Comparison of ENCODE assay signal across 1 cellular context in the genomic region with DNA sequence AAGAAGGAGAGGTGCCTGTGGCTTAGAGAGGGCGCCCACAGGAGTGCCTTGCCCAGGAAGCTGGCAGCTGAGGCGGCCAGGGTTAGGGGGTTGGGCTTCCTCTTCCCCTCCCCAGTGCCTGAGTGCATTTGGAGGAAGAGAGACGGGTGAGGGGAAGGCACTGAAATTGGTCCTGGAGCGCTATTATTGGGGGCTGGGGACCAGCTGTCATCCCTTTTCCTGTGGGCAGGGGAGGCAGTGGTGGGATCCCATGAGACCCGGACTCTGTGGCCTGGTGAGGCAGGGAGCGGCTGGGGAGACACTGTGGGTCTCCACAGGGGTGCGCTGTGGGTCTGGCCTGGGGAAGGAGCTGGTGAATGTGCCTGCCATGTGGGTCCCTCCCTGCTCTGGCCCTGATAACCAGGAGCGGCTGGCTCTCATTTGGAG.
TF ChIP-seq lines count a peak whose summit lies in the region.

No MANE protein-coding gene starts in this region.

TF ChIP-seq in H1, 55 proteins besides CTCF, POLR2A, EP300 and RAD21:
- TF ChIP-seq, protein P1, sequence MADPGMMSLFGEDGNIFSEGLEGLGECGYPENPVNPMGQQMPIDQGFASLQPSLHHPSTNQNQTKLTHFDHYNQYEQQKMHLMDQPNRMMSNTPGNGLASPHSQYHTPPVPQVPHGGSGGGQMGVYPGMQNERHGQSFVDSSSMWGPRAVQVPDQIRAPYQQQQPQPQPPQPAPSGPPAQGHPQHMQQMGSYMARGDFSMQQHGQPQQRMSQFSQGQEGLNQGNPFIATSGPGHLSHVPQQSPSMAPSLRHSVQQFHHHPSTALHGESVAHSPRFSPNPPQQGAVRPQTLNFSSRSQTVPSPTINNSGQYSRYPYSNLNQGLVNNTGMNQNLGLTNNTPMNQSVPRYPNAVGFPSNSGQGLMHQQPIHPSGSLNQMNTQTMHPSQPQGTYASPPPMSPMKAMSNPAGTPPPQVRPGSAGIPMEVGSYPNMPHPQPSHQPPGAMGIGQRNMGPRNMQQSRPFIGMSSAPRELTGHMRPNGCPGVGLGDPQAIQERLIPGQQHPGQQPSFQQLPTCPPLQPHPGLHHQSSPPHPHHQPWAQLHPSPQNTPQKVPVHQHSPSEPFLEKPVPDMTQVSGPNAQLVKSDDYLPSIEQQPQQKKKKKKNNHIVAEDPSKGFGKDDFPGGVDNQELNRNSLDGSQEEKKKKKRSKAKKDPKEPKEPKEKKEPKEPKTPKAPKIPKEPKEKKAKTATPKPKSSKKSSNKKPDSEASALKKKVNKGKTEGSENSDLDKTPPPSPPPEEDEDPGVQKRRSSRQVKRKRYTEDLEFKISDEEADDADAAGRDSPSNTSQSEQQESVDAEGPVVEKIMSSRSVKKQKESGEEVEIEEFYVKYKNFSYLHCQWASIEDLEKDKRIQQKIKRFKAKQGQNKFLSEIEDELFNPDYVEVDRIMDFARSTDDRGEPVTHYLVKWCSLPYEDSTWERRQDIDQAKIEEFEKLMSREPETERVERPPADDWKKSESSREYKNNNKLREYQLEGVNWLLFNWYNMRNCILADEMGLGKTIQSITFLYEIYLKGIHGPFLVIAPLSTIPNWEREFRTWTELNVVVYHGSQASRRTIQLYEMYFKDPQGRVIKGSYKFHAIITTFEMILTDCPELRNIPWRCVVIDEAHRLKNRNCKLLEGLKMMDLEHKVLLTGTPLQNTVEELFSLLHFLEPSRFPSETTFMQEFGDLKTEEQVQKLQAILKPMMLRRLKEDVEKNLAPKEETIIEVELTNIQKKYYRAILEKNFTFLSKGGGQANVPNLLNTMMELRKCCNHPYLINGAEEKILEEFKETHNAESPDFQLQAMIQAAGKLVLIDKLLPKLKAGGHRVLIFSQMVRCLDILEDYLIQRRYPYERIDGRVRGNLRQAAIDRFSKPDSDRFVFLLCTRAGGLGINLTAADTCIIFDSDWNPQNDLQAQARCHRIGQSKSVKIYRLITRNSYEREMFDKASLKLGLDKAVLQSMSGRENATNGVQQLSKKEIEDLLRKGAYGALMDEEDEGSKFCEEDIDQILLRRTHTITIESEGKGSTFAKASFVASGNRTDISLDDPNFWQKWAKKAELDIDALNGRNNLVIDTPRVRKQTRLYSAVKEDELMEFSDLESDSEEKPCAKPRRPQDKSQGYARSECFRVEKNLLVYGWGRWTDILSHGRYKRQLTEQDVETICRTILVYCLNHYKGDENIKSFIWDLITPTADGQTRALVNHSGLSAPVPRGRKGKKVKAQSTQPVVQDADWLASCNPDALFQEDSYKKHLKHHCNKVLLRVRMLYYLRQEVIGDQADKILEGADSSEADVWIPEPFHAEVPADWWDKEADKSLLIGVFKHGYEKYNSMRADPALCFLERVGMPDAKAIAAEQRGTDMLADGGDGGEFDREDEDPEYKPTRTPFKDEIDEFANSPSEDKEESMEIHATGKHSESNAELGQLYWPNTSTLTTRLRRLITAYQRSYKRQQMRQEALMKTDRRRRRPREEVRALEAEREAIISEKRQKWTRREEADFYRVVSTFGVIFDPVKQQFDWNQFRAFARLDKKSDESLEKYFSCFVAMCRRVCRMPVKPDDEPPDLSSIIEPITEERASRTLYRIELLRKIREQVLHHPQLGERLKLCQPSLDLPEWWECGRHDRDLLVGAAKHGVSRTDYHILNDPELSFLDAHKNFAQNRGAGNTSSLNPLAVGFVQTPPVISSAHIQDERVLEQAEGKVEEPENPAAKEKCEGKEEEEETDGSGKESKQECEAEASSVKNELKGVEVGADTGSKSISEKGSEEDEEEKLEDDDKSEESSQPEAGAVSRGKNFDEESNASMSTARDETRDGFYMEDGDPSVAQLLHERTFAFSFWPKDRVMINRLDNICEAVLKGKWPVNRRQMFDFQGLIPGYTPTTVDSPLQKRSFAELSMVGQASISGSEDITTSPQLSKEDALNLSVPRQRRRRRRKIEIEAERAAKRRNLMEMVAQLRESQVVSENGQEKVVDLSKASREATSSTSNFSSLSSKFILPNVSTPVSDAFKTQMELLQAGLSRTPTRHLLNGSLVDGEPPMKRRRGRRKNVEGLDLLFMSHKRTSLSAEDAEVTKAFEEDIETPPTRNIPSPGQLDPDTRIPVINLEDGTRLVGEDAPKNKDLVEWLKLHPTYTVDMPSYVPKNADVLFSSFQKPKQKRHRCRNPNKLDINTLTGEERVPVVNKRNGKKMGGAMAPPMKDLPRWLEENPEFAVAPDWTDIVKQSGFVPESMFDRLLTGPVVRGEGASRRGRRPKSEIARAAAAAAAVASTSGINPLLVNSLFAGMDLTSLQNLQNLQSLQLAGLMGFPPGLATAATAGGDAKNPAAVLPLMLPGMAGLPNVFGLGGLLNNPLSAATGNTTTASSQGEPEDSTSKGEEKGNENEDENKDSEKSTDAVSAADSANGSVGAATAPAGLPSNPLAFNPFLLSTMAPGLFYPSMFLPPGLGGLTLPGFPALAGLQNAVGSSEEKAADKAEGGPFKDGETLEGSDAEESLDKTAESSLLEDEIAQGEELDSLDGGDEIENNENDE (IDR thresholded peaks at IDR 0.05; ENCODE audit: insufficient replicate concordance, low read length): no peak
- TF ChIP-seq, protein P2, sequence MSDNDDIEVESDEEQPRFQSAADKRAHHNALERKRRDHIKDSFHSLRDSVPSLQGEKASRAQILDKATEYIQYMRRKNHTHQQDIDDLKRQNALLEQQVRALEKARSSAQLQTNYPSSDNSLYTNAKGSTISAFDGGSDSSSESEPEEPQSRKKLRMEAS (IDR thresholded peaks at IDR 0.05): 0 out of 2 replicates have a peak, but pooled peaks have one; percentile 25
